9 cellular contexts compared by ENCODE assay signal in genomic region chr4:152278172-152278504, GRCh38.
DNase-seq lines count a peak whose midpoint lies in the region; ATAC-seq lines count a peak whose summit lies in the region.
"Had no signal": no experiment of that assay in that cellular context is flagged by ENCODE, and none has a peak within 500 bp of the region (broad histone marks: within the 10 kb centered on the region; RNA-seq: fewer than 3 reads in every experiment).

No MANE protein-coding gene starts in this region.

- no peak for DNase-seq in left ventricle myocardium superior
- no peak for DNase-seq in amygdala (lab: John Stamatoyannopoulos, UW)
- DNase-seq in DMS114 treated with DMSO at 0.1 percent for 48 hours (lab: John Stamatoyannopoulos, UW; ENCODE audit: unreplicated experiment), result no peak
- DNase-seq: activated effector memory CD4-positive, alpha-beta T cell treated with anti-CD3 and anti-CD28 coated beads, Interleukin-2, amount 50 U/mL, for 16 hours had no signal

- intact Hi-C loops in left ventricle myocardium superior (cut with micrococcal nuclease), result no loop called here

- peak; percentile 23 for ATAC-seq in GM18858 (IDR thresholded peaks at IDR 0.05; ENCODE audit: unreplicated experiment)
- ATAC-seq in GM21723 (IDR thresholded peaks at IDR 0.05; ENCODE audit: unreplicated experiment), result peak; percentile 29
- ATAC-seq in HG03196 (IDR thresholded peaks at IDR 0.05; ENCODE audit: unreplicated experiment), result peak; percentile 41
- ATAC-seq in left ventricle myocardium superior, result peak; percentile 74
- ATAC-seq in GM19467 (IDR thresholded peaks at IDR 0.05; ENCODE audit: unreplicated experiment), result no peak
- no peak for ATAC-seq in HG03025 (IDR thresholded peaks at IDR 0.05; ENCODE audit: low FRiP score, unreplicated experiment)

Comparison
In these comparisons a context has a peak if more than half of its experiments do, and no peak if none do; other contexts are left out.
1. ATAC-seq: peak in GM18858 (single experiment), GM21723 (single experiment), HG03196 (single experiment) and left ventricle myocardium superior (single experiment); none in GM19467 (single experiment) and HG03025 (single experiment).